9 cellular contexts compared by ENCODE assay signal in the genomic region with DNA sequence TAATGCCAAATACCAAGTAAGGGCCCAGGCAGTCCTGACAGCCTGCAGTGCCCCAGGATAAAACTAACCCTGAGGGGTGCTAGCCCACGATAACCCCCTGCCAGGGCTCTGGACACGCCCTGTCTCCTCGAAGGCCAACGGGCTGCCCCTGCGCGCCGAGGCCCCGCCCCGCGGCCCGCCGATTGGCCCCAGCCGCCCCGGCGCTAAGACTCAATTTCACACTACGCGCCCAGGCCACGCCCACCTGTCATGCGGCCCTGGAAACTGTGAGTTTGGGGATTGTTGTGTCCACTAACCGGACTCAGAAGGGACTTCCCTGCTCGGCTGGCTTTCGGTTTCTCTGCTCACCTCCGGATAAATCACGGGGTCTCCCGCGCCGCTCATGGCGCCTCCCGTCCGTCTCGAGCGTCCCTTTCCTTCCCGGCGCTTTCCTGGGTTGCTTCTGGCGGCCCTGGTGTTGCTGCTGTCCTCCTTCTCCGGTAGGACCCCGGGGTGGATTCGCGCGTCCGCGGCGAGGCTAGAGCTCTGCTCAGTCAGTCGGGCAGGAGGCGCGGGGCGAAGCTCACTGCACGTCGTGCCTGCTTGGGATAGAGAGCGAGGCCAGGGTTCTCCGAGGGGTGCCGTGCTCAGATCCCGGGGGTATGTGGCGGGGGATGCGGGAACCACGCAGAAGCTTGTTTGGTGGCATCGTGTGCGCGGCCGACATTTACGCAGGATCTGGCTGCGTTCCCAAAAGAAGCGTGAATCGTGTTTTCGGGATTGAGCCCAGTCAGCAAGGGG. TPM values are rescaled to one million over a fixed set of nuclear protein-coding genes. Genes with fewer than 3 reads are reported as not detected.
DNase-seq lines count a peak whose midpoint lies in the region; ATAC-seq and TF ChIP-seq lines count a peak whose summit lies in the region.
"Had no signal": no experiment of that assay in that cellular context is flagged by ENCODE, and none has a peak within 500 bp of the region (broad histone marks: within the 10 kb centered on the region; RNA-seq: fewer than 3 reads in every experiment).

A gene (plus strand): TSS at position 282 of the 780 bp plus-strand sequence. CDS start 101 bp downstream, at position 383.

- H3K27ac ChIP-seq in fibroblast of lung (ENCODE audit: insufficient read depth, low read length) = no peak within 1 kb of the TSS

- no peak within 1 kb of the TSS for H3K27ac Mint-ChIP-seq in activated T-cell treated with anti-CD3 and anti-CD28 coated beads, Interleukin-2, amount 50 U/mL, for 72 hours
- H3K27ac Mint-ChIP-seq in natural killer cell = peak within 1 kb of the TSS; percentile 56
- H3K27ac Mint-ChIP-seq: brain had no signal

- no peak within 1 kb of the TSS for H3K9ac ChIP-seq in fibroblast of lung (ENCODE audit: insufficient read depth, low read length)

- no peaks in the 10 kb centered on the region for H3K4me1 ChIP-seq in fibroblast of lung (ENCODE audit: control insufficient read depth, extremely low read depth, insufficient read depth, low read length)

- peak within 1 kb of the TSS; percentile 63 to 72 (median 70) for H3K4me3 ChIP-seq in fibroblast of lung (replicated peaks in 1 of 4; ENCODE audit: control extremely low read depth in 1 of 4, insufficient read depth in 1 of 4, low read depth in 3 of 4, low read length in 4 of 4)

- H4K20me1 ChIP-seq in fibroblast of lung (ENCODE audit: control insufficient read depth, extremely low read depth, insufficient read depth, low read length) = no peaks in the 10 kb centered on the region

- TF ChIP-seq CTCF in GM10266 (IDR thresholded peaks at IDR 0.05; ENCODE audit: control insufficient read depth, insufficient read depth, low read depth, missing control alignments) (no peak), fibroblast of lung (conservative IDR thresholded peaks at IDR 0.05 in 1 of 2, IDR thresholded peaks at IDR 0.05 in 1 of 2; ENCODE audit: low read depth in 1 of 2, low read length in 2 of 2) (no peak), natural killer cell (IDR thresholded peaks at IDR 0.05) (no peak)

- peak within 1 kb of the TSS; percentile 83 to 91 for H3K4me3 Mint-ChIP-seq in activated T-cell treated with anti-CD3 and anti-CD28 coated beads, Interleukin-2, amount 50 U/mL, for 72 hours
- H3K4me3 Mint-ChIP-seq in natural killer cell = peak within 1 kb of the TSS; percentile 82

- no peaks in the 10 kb centered on the region for H3K36me3 ChIP-seq in fibroblast of lung (ENCODE audit: control insufficient read depth, insufficient read depth, low read length)

- H3K9me3 Mint-ChIP-seq in activated T-cell treated with anti-CD3 and anti-CD28 coated beads, Interleukin-2, amount 50 U/mL, for 72 hours = no peaks in the 10 kb centered on the region
- H3K9me3 Mint-ChIP-seq in natural killer cell = no peaks in the 10 kb centered on the region
- H3K9me3 Mint-ChIP-seq: brain had no signal

- intact Hi-C loops in natural killer cell (cut with micrococcal nuclease) = no loop called here

- H3K9me3 ChIP-seq in fibroblast of lung (ENCODE audit: control insufficient read depth, insufficient read depth, low read depth, low read length) = no peaks in the 10 kb centered on the region

- peak within 1 kb of the TSS; percentile 99 for H3K4me2 ChIP-seq in fibroblast of lung (ENCODE audit: extremely low read depth, insufficient read depth, low read length)

- H3K36me3 Mint-ChIP-seq in activated T-cell treated with anti-CD3 and anti-CD28 coated beads, Interleukin-2, amount 50 U/mL, for 72 hours (ENCODE audit: insufficient read depth in 2 of 2) = no peaks in the 10 kb centered on the region
- no peaks in the 10 kb centered on the region for H3K36me3 Mint-ChIP-seq in natural killer cell
- H3K36me3 Mint-ChIP-seq: brain had no signal

- H3K79me2 ChIP-seq in fibroblast of lung (ENCODE audit: control insufficient read depth, insufficient read depth, low read length) = no peaks in the 10 kb centered on the region

- ATAC-seq in HG02759 (IDR thresholded peaks at IDR 0.05; ENCODE audit: unreplicated experiment) (peak; percentile 95), natural killer cell (peak; percentile 96 to 98 (median 98))
- ATAC-seq in activated T-cell treated with anti-CD3 and anti-CD28 coated beads, Interleukin-2, amount 50 U/mL, for 72 hours (replicated peaks in 1 of 2) = peak; percentile 99

- H3K27me3 ChIP-seq in fibroblast of lung (ENCODE audit: control insufficient read depth, insufficient read depth, low read length) = peaks cover 6% of the 10 kb centered on the region

- H2AFZ ChIP-seq in fibroblast of lung (ENCODE audit: low read length) = peak within 1 kb of the TSS; percentile 84

- DNase-seq in GM10266 (ENCODE audit: extremely low spot score) = peak; percentile 78
- peak; percentile 62 for DNase-seq in NCI-H82 treated with DMSO at 0.1 percent for 48 hours (lab: John Stamatoyannopoulos, UW; ENCODE audit: unreplicated experiment)
- peak; percentile 87 to 90 for DNase-seq in activated T-cell treated with anti-CD3 and anti-CD28 coated beads, Interleukin-2, amount 50 U/mL, for 72 hours
- peak; percentile 36 to 54 for DNase-seq in fibroblast of lung (ENCODE audit: low read depth in 2 of 2)
- DNase-seq in natural killer cell = peak; percentile 74
- peak; percentile 43 to 78 (median 64) for DNase-seq in stimulated activated naive CD4-positive, alpha-beta T cell (lab: John Stamatoyannopoulos, UW)
- DNase-seq in MV-4-11 (lab: John Stamatoyannopoulos, UW) = no peak

- H3K27me3 Mint-ChIP-seq in activated T-cell treated with anti-CD3 and anti-CD28 coated beads, Interleukin-2, amount 50 U/mL, for 72 hours (ENCODE audit: low read depth) = peaks cover 24% of the 10 kb centered on the region
- H3K27me3 Mint-ChIP-seq in natural killer cell (ENCODE audit: low read depth in 2 of 2) = peaks cover 15 to 20% of the 10 kb centered on the region in 2 donors

- H3K4me1 Mint-ChIP-seq in activated T-cell treated with anti-CD3 and anti-CD28 coated beads, Interleukin-2, amount 50 U/mL, for 72 hours (ENCODE audit: low read depth) = peaks cover 12% of the 10 kb centered on the region
- peaks cover 12 to 16% of the 10 kb centered on the region in 2 donors for H3K4me1 Mint-ChIP-seq in natural killer cell
- H3K4me1 Mint-ChIP-seq: brain had no signal

RNA-seq across cellular contexts. Expression of the gene that starts here (rescaled TPM):
- under 1 TPM in 1 of 2 donors, not detected in 1; 0.19 TPM for total RNA-seq in activated T-cell treated with anti-CD3 and anti-CD28 coated beads, Interleukin-2, amount 50 U/mL, for 72 hours
- total RNA-seq in fibroblast of lung = under 0.01 TPM in 1 of 2 replicates, not detected in the other
- polyA plus RNA-seq in fibroblast of lung = not detected in 2 replicates
- polyA plus RNA-seq in fibroblast of lung (2012) = not detected in 2 replicates
- not detected in 2 replicates for polyA minus RNA-seq in fibroblast of lung (ENCODE audit: low replicate concordance)
- total RNA-seq in natural killer cell = under 1 TPM in 1 of 3 donors, not detected in 2; 0.98 TPM

Comparison
In these comparisons a context has a peak if more than half of its experiments do, and no peak if none do; other contexts are left out.
1. Peak in DNase-seq and ATAC-seq in activated T-cell treated with anti-CD3 and anti-CD28 coated beads, Interleukin-2, amount 50 U/mL, for 72 hours; RNA of the gene not detected or under 1 TPM.
2. Peak in DNase-seq, H3K4me3 ChIP-seq and H3K4me2 ChIP-seq in fibroblast of lung; RNA of the gene not detected or under 1 TPM.
3. Peak in DNase-seq and ATAC-seq in natural killer cell; RNA of the gene not detected or under 1 TPM.